In the genomic region with DNA sequence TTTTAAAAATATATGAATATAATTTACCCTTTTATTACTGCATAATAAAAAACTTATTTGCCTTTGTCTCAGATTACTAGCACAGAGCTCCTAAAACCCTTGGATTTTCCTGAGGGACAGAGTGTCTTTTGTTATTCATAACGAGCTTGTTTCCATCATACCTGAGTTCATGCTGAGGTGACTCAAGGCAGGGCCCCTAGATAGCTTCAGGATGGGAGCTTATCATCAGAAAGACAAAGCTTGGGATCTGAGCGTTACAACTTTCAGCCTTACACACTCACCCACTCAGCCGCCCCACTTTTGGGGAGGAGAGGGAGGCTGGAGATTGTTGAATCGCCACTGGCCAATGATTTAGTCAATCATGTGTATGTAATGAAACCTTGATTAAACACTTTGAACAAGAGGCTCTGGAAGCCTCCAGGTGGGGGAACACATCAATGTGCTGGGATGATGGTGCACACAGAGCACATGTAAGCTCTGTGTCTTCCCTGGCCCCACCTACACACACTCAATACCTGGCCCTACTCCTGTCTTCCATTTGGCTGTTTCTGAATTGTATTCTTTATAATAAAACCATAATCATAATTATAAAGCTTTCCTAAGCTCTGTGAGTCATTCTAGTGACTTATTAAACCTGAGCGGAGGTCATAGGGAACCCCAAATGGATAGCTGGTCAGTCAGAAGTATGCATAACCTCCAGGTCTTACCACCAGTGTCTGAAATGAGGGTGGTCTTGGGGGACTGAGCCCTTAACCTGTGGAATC, we compare ENCODE assay signal across 20 cellular contexts. TPM values are rescaled to one million over a fixed set of nuclear protein-coding genes. Genes with fewer than 3 reads are reported as not detected.
"Had no signal": no experiment of that assay in that cellular context is flagged by ENCODE, and none has a peak within 500 bp of the region (broad histone marks: within the 10 kb centered on the region; RNA-seq: fewer than 3 reads in every experiment).

No MANE protein-coding gene starts in this region.

- H3K27ac ChIP-seq: epithelial cell of prostate, gastroesophageal sphincter, skin epidermis, tibial nerve, vagina had no signal

- H3K4me1 ChIP-seq: gastroesophageal sphincter, prostate gland, vagina had no signal

- DNase-seq: activated CD4-positive, alpha-beta T cell treated with anti-CD3 and anti-CD28 coated beads, Interleukin-2, amount 50 U/mL, for 1 hour; activated naive CD4-positive, alpha-beta T cell treated with anti-CD3 and anti-CD28 coated beads for 36 hours; dermis blood vessel endothelial cell; effector memory CD8-positive, alpha-beta T cell; kidney glomerular epithelial cell; nephron progenitor cell; right cardiac atrium; stimulated activated CD4-positive, alpha-beta T cell treated with anti-CD3 and anti-CD28 coated beads, Interleukin-4, amount 100 ng/mL, for 4 hours; stimulated activated CD8-positive, alpha-beta memory T cell treated with anti-CD3 and anti-CD28 coated beads, Interleukin-4, amount 100 ng/mL, for 48 hours; stimulated activated naive CD4-positive, alpha-beta T cell treated with Interleukin-2 at 50 U/mL for 16 hours; substantia nigra; T-helper 9 cell had no signal

- H3K27me3 ChIP-seq: gastroesophageal sphincter, tibial nerve, vagina had no signal

- H3K4me3 ChIP-seq: gastroesophageal sphincter, prostate gland, skin epidermis, tibial nerve, vagina had no signal

- ATAC-seq: activated CD4-positive, CD25-positive, alpha-beta regulatory T cell treated with anti-CD3 and anti-CD28 coated beads, Interleukin-2, amount 50 U/mL, for 24 hours; activated T-helper 17 cell treated with anti-CD3 and anti-CD28 coated beads, Interleukin-2, amount 50 U/mL, for 72 hours; effector memory CD8-positive, alpha-beta T cell; gastroesophageal sphincter; right cardiac atrium had no signal

- H3K9me3 ChIP-seq: gastroesophageal sphincter, prostate gland, vagina had no signal

- H3K36me3 ChIP-seq: gastroesophageal sphincter, prostate gland, tibial nerve, vagina had no signal

RNA-seq across cellular contexts. Expression of a gene that starts 28.5 kb away (rescaled TPM):
- total RNA-seq: activated T-helper 17 cell treated with anti-CD3 and anti-CD28 coated beads, Interleukin-2, amount 50 U/mL, for 72 hours had no signal
